10 cellular contexts compared by ENCODE assay signal in genomic region chr1:206923009-206923960, GRCh38. TPM values are rescaled to one million over a fixed set of nuclear protein-coding genes. Genes with fewer than 3 reads are reported as not detected.
DNase-seq lines count a peak whose midpoint lies in the region; ATAC-seq and TF ChIP-seq lines count a peak whose summit lies in the region.
"Had no signal": no experiment of that assay in that cellular context is flagged by ENCODE, and none has a peak within 500 bp of the region (broad histone marks: within the 10 kb centered on the region; RNA-seq: fewer than 3 reads in every experiment).

No MANE protein-coding gene starts in this region.

- no peaks in the 10 kb centered on the region for H3K4me1 Mint-ChIP-seq in type B pancreatic cell (ENCODE audit: unreplicated experiment)
- H3K4me1 Mint-ChIP-seq in progenitor cell of endocrine pancreas (ENCODE audit: low read depth), result no peaks in the 10 kb centered on the region

- H3K27ac Mint-ChIP-seq in type B pancreatic cell, result no peak overlapping the region
- H3K27ac Mint-ChIP-seq in progenitor cell of endocrine pancreas, result no peak overlapping the region
- H3K27ac Mint-ChIP-seq: activated naive CD8-positive, alpha-beta T cell had no signal

- no peak overlapping the region for H3K27ac ChIP-seq in smooth muscle cell (ENCODE audit: low read depth)

- H3K27me3 Mint-ChIP-seq in type B pancreatic cell (peaks cover 1% of the 10 kb centered on the region), progenitor cell of endocrine pancreas (peaks cover 1% of the 10 kb centered on the region)
- H3K27me3 Mint-ChIP-seq: activated naive CD8-positive, alpha-beta T cell had no signal

- H3F3A ChIP-seq in smooth muscle cell (ENCODE audit: low read depth), result no peaks in the 10 kb centered on the region

- H3K36me3 Mint-ChIP-seq in type B pancreatic cell, result no peaks in the 10 kb centered on the region
- no peaks in the 10 kb centered on the region for H3K36me3 Mint-ChIP-seq in progenitor cell of endocrine pancreas (ENCODE audit: insufficient read depth)

- WGBS in smooth muscle cell (ENCODE audit: low lambda C conversion rate), result 88% methylated on average over 12 of the region's 12 CpGs

- no peak for TF ChIP-seq CTCF in mucosa of descending colon (IDR thresholded peaks at IDR 0.05)
- no peak for TF ChIP-seq CTCF in smooth muscle cell (IDR thresholded peaks at IDR 0.05; ENCODE audit: borderline replicate concordance, insufficient read depth, poor library complexity, severe bottlenecking)
- no peak for TF ChIP-seq CTCF in type B pancreatic cell (conservative IDR thresholded peaks at IDR 0.05)
- TF ChIP-seq CTCF in progenitor cell of endocrine pancreas (IDR thresholded peaks at IDR 0.05; ENCODE audit: unreplicated experiment), result no peak

- H4K20me1 ChIP-seq in smooth muscle cell (ENCODE audit: low read depth), result no peaks in the 10 kb centered on the region

- H3K9me3 Mint-ChIP-seq in type B pancreatic cell, result no peaks in the 10 kb centered on the region
- no peaks in the 10 kb centered on the region for H3K9me3 Mint-ChIP-seq in progenitor cell of endocrine pancreas (ENCODE audit: low read depth)

- H3K9me3 ChIP-seq in mucosa of descending colon (no peaks in the 10 kb centered on the region), smooth muscle cell (replicated peaks; ENCODE audit: low read depth) (no peaks in the 10 kb centered on the region)

- no peak overlapping the region for H2AFZ ChIP-seq in smooth muscle cell (ENCODE audit: low read depth)

- DNase-seq in SKM-1 treated with dmso at 0.1 percent for 144 hours (lab: John Stamatoyannopoulos, UW; ENCODE audit: unreplicated experiment), result peak; percentile 20
- no peak for DNase-seq in SKM-1 (lab: John Stamatoyannopoulos, UW; ENCODE audit: unreplicated experiment)
- peak; percentile 46 to 49 for DNase-seq in activated CD8-positive, alpha-beta memory T cell treated with anti-CD3 and anti-CD28 coated beads for 1 hour (ENCODE audit: extremely low read depth in 1 of 2, low read depth in 1 of 2)
- peak; percentile 55 to 86 (median 64) for DNase-seq in mucosa of descending colon
- DNase-seq in smooth muscle cell (lab: John Stamatoyannopoulos, UW; ENCODE audit: unreplicated experiment), result no peak
- DNase-seq in type B pancreatic cell (ENCODE audit: extremely low spot score, unreplicated experiment), result no peak
- no peak for DNase-seq in progenitor cell of endocrine pancreas (ENCODE audit: low spot score, unreplicated experiment)

- peak; percentile 52 for ATAC-seq in HG03432 (IDR thresholded peaks at IDR 0.05; ENCODE audit: unreplicated experiment)
- peak; percentile 43 for ATAC-seq in mucosa of descending colon

- no peaks in the 10 kb centered on the region for H3K27me3 ChIP-seq in smooth muscle cell (ENCODE audit: low read depth)

- no peaks in the 10 kb centered on the region for H3K79me2 ChIP-seq in smooth muscle cell (ENCODE audit: low read depth)

- H3K36me3 ChIP-seq in mucosa of descending colon (ENCODE audit: low read depth) (no peaks in the 10 kb centered on the region), smooth muscle cell (ENCODE audit: low read depth) (no peaks in the 10 kb centered on the region)

- no peak overlapping the region for H3K4me2 ChIP-seq in smooth muscle cell

- H3K4me1 ChIP-seq in mucosa of descending colon (ENCODE audit: low read depth), result peaks cover 16% of the 10 kb centered on the region
- no peaks in the 10 kb centered on the region for H3K4me1 ChIP-seq in smooth muscle cell (ENCODE audit: low read depth)

- intact Hi-C loops in mucosa of descending colon (cut with DNase I, micrococcal nuclease), result no loop called here

- no peak overlapping the region for H3K4me3 ChIP-seq in mucosa of descending colon
- no peak overlapping the region for H3K4me3 ChIP-seq in smooth muscle cell

- no peak overlapping the region for H3K4me3 Mint-ChIP-seq in type B pancreatic cell
- no peak overlapping the region for H3K4me3 Mint-ChIP-seq in progenitor cell of endocrine pancreas (ENCODE audit: low read depth)
- H3K4me3 Mint-ChIP-seq: activated naive CD8-positive, alpha-beta T cell had no signal

- H3K9ac ChIP-seq in smooth muscle cell (ENCODE audit: low read depth), result no peak overlapping the region

RNA-seq across cellular contexts. Expression of gene FCMR, which starts 1.5 kb away (rescaled TPM):
- total RNA-seq in mucosa of descending colon (1 to 10 TPM; 1.6 to 5.6 (median 4.6) TPM), smooth muscle cell (not detected in 2 replicates), type B pancreatic cell (ENCODE audit: low replicate concordance) (0.58 and 0.81 TPM in 2 replicates), progenitor cell of endocrine pancreas (not detected in 2 replicates)
- polyA plus RNA-seq in smooth muscle cell, result 1.6 and 4.0 TPM in 2 replicates
- polyA plus RNA-seq: neural cell had no signal

RNA-seq across cellular contexts. Expression of gene PIGR, which starts 23.0 kb away (rescaled TPM):
- total RNA-seq in mucosa of descending colon (over 10,000 TPM in 1 of 3 donors, 1,000 to 10,000 TPM in 2; 4,355 to 12,072 (median 9,452) TPM), smooth muscle cell (not detected in 2 replicates), type B pancreatic cell (ENCODE audit: low replicate concordance) (16.9 and 30.1 TPM in 2 replicates), progenitor cell of endocrine pancreas (not detected in 2 replicates)
- polyA plus RNA-seq in smooth muscle cell, result not detected in 2 replicates
- polyA plus RNA-seq: neural cell had no signal

RNA-seq across cellular contexts. Expression of gene IL24, which starts 26.0 kb away (rescaled TPM):
- total RNA-seq in mucosa of descending colon (not detected), smooth muscle cell (1.5 and 1.8 TPM in 2 replicates), type B pancreatic cell (ENCODE audit: low replicate concordance) (not detected in 2 replicates), progenitor cell of endocrine pancreas (not detected in 2 replicates)
- 1.9 and 3.1 TPM in 2 replicates for polyA plus RNA-seq in smooth muscle cell
- polyA plus RNA-seq: neural cell had no signal

RNA-seq across cellular contexts. Expression of gene FCAMR, which starts 47.0 kb away (rescaled TPM):
- total RNA-seq in mucosa of descending colon (under 1 TPM; 0.41 to 0.98 (median 0.84) TPM), smooth muscle cell (not detected in 2 replicates), type B pancreatic cell (ENCODE audit: low replicate concordance) (not detected in 2 replicates), progenitor cell of endocrine pancreas (not detected in 2 replicates)
- not detected in 2 replicates for polyA plus RNA-seq in smooth muscle cell
- polyA plus RNA-seq: neural cell had no signal

RNA-seq across cellular contexts. Expression of gene IL20, which starts 57.9 kb away (rescaled TPM):
- total RNA-seq in mucosa of descending colon (not detected), smooth muscle cell (not detected in 2 replicates), type B pancreatic cell (ENCODE audit: low replicate concordance) (not detected in 2 replicates), progenitor cell of endocrine pancreas (not detected in 2 replicates)
- 1.6 TPM in 1 of 2 replicates, not detected in the other for polyA plus RNA-seq in smooth muscle cell
- polyA plus RNA-seq: neural cell had no signal

Comparison
In these comparisons a context has a peak if more than half of its experiments do, and no peak if none do; other contexts are left out.
1. DNase-seq: peak in SKM-1 treated with dmso at 0.1 percent for 144 hours (single experiment), activated CD8-positive, alpha-beta memory T cell treated with anti-CD3 and anti-CD28 coated beads for 1 hour (2 of 2) and mucosa of descending colon (3 of 3); none in SKM-1 (single experiment), smooth muscle cell (single experiment), type B pancreatic cell (single experiment) and progenitor cell of endocrine pancreas (single experiment).
2. RNA of gene PIGR, which starts 23.0 kb away (total RNA-seq): 4,355 to 12,072 TPM in mucosa of descending colon; 16.9 to 30.1 TPM in type B pancreatic cell, not detected in smooth muscle cell and not detected in progenitor cell of endocrine pancreas; every median in the first group is over 100 times any median in the second.